ENCODE assay signal across 8 cellular contexts in genomic region chr1:234970371-234970730, GRCh38.
DNase-seq lines count a peak whose midpoint lies in the region; ATAC-seq and TF ChIP-seq lines count a peak whose summit lies in the region.

No MANE protein-coding gene starts in this region.

- peak overlapping the region; percentile 90 for H3K27ac Mint-ChIP-seq in WTC11

- TF ChIP-seq CTCF in HEK293 (tag by site-specific recombination; IDR thresholded peaks at IDR 0.05) = no peak
- TF ChIP-seq CTCF in WTC11 (IDR thresholded peaks at IDR 0.05) = no peak
- TF ChIP-seq CTCF in cardiac muscle cell (IDR thresholded peaks at IDR 0.05; ENCODE audit: low read depth, low read length) = no peak

- CTCF ChIA-PET in HEK293 (lab: Yijun Ruan, JAX) (interaction anchor here (0.5 to 1.3 kb wide), 6 partner anchors 15 to 472 kb away, joined by 3 to 5 read pairs (median 4); no protein-coding TSS in a partner anchor), WTC11 (lab: Charles Lee) (interaction anchor here (1.3 to 2.0 kb wide), 5 partner anchors 12 to 471 kb away, joined by 3 to 15 read pairs (median 5); no protein-coding TSS in a partner anchor)

- H3K9me3 Mint-ChIP-seq in WTC11 = no peaks in the 10 kb centered on the region

- peak overlapping the region; percentile 20; the same call in 1 of the 2 replicates for H3K27ac ChIP-seq in HEK293 (ENCODE audit: extremely low read depth, low read depth, low read length)
- peak overlapping the region; percentile 78 for H3K27ac ChIP-seq in cardiac muscle cell
- H3K27ac ChIP-seq in skeletal muscle tissue (ENCODE audit: low read depth, low read length) = peak overlapping the region; percentile 94

- peaks cover 45% of the 10 kb centered on the region for H3K4me1 Mint-ChIP-seq in WTC11

- peaks cover 40% of the 10 kb centered on the region for H3K4me1 ChIP-seq in HEK293 (ENCODE audit: control insufficient read depth, insufficient read depth, low read length)
- peaks cover 46% of the 10 kb centered on the region for H3K4me1 ChIP-seq in cardiac muscle cell (ENCODE audit: low read depth)
- H3K4me1 ChIP-seq in skeletal muscle tissue (ENCODE audit: control insufficient read depth in 3 of 3, insufficient read depth in 3 of 3, low read length in 3 of 3) = peaks cover 50 to 67% (median 56%) of the 10 kb centered on the region in 3 donors

- H3K9ac ChIP-seq in skeletal muscle tissue (ENCODE audit: low read depth in 1 of 3, low read length in 3 of 3) = peak overlapping the region; percentile 62 to 88 (median 80)

- H3K9me3 ChIP-seq in HEK293 (ENCODE audit: control insufficient read depth, insufficient read depth, low read depth, low read length) = no peaks in the 10 kb centered on the region
- no peaks in the 10 kb centered on the region for H3K9me3 ChIP-seq in cardiac muscle cell (ENCODE audit: low read depth)
- H3K9me3 ChIP-seq in skeletal muscle tissue (ENCODE audit: control insufficient read depth in 3 of 3, low read length in 3 of 3) = no peaks in the 10 kb centered on the region

- H3K4me3 ChIP-seq in HEK293 (ENCODE audit: low read depth, low read length) (no peak overlapping the region), cardiac muscle cell (no peak overlapping the region), skeletal muscle tissue (ENCODE audit: low read length in 3 of 3) (peak overlapping the region; percentile 54 to 72 (median 55))

- no peaks in the 10 kb centered on the region for H3K36me3 Mint-ChIP-seq in WTC11

- ATAC-seq in WTC11 = no peak; the same call in 1 of the 2 replicates
- ATAC-seq in HG03097 (IDR thresholded peaks at IDR 0.05; ENCODE audit: low FRiP score, unreplicated experiment) = no peak

- H3K27me3 Mint-ChIP-seq in WTC11 (ENCODE audit: low read depth) = peaks cover 14% of the 10 kb centered on the region

- no peaks in the 10 kb centered on the region for H3K36me3 ChIP-seq in HEK293 (ENCODE audit: control insufficient read depth in 2 of 2, insufficient read depth in 1 of 2, low read length in 2 of 2)
- H3K36me3 ChIP-seq in cardiac muscle cell = no peaks in the 10 kb centered on the region
- no peaks in the 10 kb centered on the region for H3K36me3 ChIP-seq in skeletal muscle tissue (ENCODE audit: control insufficient read depth in 3 of 3, insufficient read depth in 3 of 3, low read length in 3 of 3)

- H3K27me3 ChIP-seq in cardiac muscle cell = no peaks in the 10 kb centered on the region
- no peaks in the 10 kb centered on the region for H3K27me3 ChIP-seq in skeletal muscle tissue (ENCODE audit: control insufficient read depth in 3 of 3, insufficient read depth in 3 of 3, low read length in 3 of 3)

- peak overlapping the region; percentile 63 for H3K4me3 Mint-ChIP-seq in WTC11

- POLR2A ChIA-PET in HEK293 (lab: Yijun Ruan, JAX) (interaction anchor here (1.0 kb wide), 1 partner anchor 358 kb away, joined by 4 read pairs; no protein-coding TSS in a partner anchor), WTC11 (lab: Charles Lee) (interaction anchor here (0.6 to 1.8 kb wide), 9 partner anchors 8 to 117 kb away, joined by 3 to 11 read pairs (median 3); no protein-coding TSS in a partner anchor)

- DNase-seq in WTC11 (ENCODE audit: low spot score) (no peak), cardiac muscle cell (ENCODE audit: low read depth in 1 of 2, low spot score in 1 of 2) (peak in 1 of 2 donors; percentile 96), NCI-H2029 (lab: John Stamatoyannopoulos, UW) (no peak), Kasumi-1 (lab: John Stamatoyannopoulos, UW) (no peak)
- no peak for DNase-seq in stimulated activated CD4-positive, alpha-beta T cell treated with anti-CD3 and anti-CD28 coated beads, Interleukin-4, amount 100 ng/mL, for 1 hour

TF ChIP-seq in HEK293, 187 proteins besides CTCF, POLR2A, EP300 and RAD21 (continues in another document):
- TF ChIP-seq KLF8 (tag by site-specific recombination; IDR thresholded peaks at IDR 0.05) (no peak), ZNF629 (tag by site-specific recombination; IDR thresholded peaks at IDR 0.05) (peak; percentile 59; the same call in 1 of the 2 replicates), ZNF449 (tag by site-specific recombination; IDR thresholded peaks at IDR 0.05) (no peak), PRDM1 (tag by site-specific recombination; IDR thresholded peaks at IDR 0.05) (peak; percentile 65), ZIC2 (tag by site-specific recombination; IDR thresholded peaks at IDR 0.05) (no peak), ZNF211 (tag by site-specific recombination; IDR thresholded peaks at IDR 0.05; ENCODE audit: low read depth) (no peak), ZNF785 (tag by site-specific recombination; IDR thresholded peaks at IDR 0.05) (no peak), ZEB2 (tag by site-specific recombination; IDR thresholded peaks at IDR 0.05) (no peak), ZNF398 (tag by site-specific recombination; IDR thresholded peaks at IDR 0.05) (peak; percentile 93)

TF ChIP-seq in WTC11, 78 proteins besides CTCF, POLR2A, EP300 and RAD21 (continues in another document):
- TF ChIP-seq CDX4 (CRISPR knock-in tag; IDR thresholded peaks at IDR 0.05; ENCODE audit: borderline replicate concordance) (no peak), GRHL2 (CRISPR knock-in tag; IDR thresholded peaks at IDR 0.05; ENCODE audit: insufficient replicate concordance, severe bottlenecking) (no peak), ZMAT4 (CRISPR knock-in tag; IDR thresholded peaks at IDR 0.05) (no peak), SOX15 (CRISPR knock-in tag; IDR thresholded peaks at IDR 0.05) (no peak), PRRX2 (CRISPR knock-in tag; IDR thresholded peaks at IDR 0.05) (no peak), OVOL2 (CRISPR knock-in tag; IDR thresholded peaks at IDR 0.05; ENCODE audit: borderline replicate concordance) (no peak), E2F1 (CRISPR knock-in tag; IDR thresholded peaks at IDR 0.05) (no peak), NR2C2 (CRISPR knock-in tag; IDR thresholded peaks at IDR 0.05) (no peak), FOXP4 (CRISPR knock-in tag; IDR thresholded peaks at IDR 0.05) (no peak), ZNF512 (CRISPR knock-in tag; IDR thresholded peaks at IDR 0.05; ENCODE audit: borderline replicate concordance) (no peak), ATF3 (CRISPR knock-in tag; conservative IDR thresholded peaks at IDR 0.05) (no peak)

Comparison
In these comparisons a context has a peak if more than half of its experiments do, and no peak if none do; other contexts are left out.
1. H3K27ac ChIP-seq: peak in every context shown above with its lines; median percentile 94 in skeletal muscle tissue; 78 in cardiac muscle cell; 20 in HEK293.
2. H3K4me3 ChIP-seq: peak in skeletal muscle tissue (3 of 3); none in HEK293 (single experiment) and cardiac muscle cell (single experiment).
3. Of the 8 proteins assayed by ChIP-seq in both HEK293 and WTC11: peak only in HEK293: ATF2 and ZBTB21; only in WTC11: none; in both: none; in neither: 6.